Comparison of ENCODE assay signal across 1 cellular context in the genomic region with DNA sequence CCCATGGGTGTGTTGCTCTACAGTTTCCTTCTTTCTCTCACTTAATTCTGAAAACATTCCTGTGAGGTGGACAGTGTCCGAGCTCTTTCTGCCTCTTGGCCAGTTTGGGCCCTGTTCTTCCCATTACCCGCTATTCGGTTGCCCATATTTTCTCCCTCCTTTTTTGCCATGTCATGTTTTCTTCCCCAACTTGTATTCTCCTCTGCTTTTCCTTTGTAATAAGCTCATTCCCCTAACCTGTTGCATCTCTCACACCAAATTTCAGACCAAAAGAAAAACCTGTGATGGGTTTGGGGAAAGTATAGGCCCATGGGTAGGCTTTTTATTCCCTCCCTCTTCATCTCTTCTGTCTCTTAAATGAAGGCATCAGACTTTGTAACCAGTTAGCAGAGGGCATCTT.
A peak's percentile ranks its signal among the peaks of the same experiment; 100 is the strongest.
TF ChIP-seq lines count a peak whose summit lies in the region.

No MANE protein-coding gene starts in this region.

TF ChIP-seq in HEK293, 187 proteins besides CTCF, POLR2A, EP300 and RAD21:
- TF ChIP-seq, protein P1, sequence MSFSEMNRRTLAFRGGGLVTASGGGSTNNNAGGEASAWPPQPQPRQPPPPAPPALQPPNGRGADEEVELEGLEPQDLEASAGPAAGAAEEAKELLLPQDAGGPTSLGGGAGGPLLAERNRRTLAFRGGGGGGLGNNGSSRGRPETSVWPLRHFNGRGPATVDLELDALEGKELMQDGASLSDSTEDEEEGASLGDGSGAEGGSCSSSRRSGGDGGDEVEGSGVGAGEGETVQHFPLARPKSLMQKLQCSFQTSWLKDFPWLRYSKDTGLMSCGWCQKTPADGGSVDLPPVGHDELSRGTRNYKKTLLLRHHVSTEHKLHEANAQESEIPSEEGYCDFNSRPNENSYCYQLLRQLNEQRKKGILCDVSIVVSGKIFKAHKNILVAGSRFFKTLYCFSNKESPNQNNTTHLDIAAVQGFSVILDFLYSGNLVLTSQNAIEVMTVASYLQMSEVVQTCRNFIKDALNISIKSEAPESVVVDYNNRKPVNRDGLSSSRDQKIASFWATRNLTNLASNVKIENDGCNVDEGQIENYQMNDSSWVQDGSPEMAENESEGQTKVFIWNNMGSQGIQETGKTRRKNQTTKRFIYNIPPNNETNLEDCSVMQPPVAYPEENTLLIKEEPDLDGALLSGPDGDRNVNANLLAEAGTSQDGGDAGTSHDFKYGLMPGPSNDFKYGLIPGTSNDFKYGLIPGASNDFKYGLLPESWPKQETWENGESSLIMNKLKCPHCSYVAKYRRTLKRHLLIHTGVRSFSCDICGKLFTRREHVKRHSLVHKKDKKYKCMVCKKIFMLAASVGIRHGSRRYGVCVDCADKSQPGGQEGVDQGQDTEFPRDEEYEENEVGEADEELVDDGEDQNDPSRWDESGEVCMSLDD (tag by site-specific recombination; IDR thresholded peaks at IDR 0.05), result no peak
- TF ChIP-seq SCRT2 (tag by site-specific recombination; IDR thresholded peaks at IDR 0.05) (peak; percentile 94), SCRT1 (tag by site-specific recombination; IDR thresholded peaks at IDR 0.05; ENCODE audit: borderline replicate concordance) (peak; percentile 88; the same call in 1 of the 2 replicates)
TF ChIP-seq in HEK293: peak in this region for 2.
